ENCODE assay signal across 1 cellular context in genomic region chr6:151451950-151452749, GRCh38.
TF ChIP-seq lines count a peak whose summit lies in the region.

Gene RMND1, minus strand, starts transcription at chr6:151452126. Its CDS starts 6,315 bp downstream, at chr6:151445811.

TF ChIP-seq in GM12878, 131 proteins besides CTCF, POLR2A, EP300 and RAD21 (continued from another document and continues in another):
- TF ChIP-seq, protein P1, sequence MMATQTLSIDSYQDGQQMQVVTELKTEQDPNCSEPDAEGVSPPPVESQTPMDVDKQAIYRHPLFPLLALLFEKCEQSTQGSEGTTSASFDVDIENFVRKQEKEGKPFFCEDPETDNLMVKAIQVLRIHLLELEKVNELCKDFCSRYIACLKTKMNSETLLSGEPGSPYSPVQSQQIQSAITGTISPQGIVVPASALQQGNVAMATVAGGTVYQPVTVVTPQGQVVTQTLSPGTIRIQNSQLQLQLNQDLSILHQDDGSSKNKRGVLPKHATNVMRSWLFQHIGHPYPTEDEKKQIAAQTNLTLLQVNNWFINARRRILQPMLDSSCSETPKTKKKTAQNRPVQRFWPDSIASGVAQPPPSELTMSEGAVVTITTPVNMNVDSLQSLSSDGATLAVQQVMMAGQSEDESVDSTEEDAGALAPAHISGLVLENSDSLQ (IDR thresholded peaks at IDR 0.05) = peak; percentile 60
- peak; percentile 41; the same call in 1 of the 2 replicates for TF ChIP-seq SPI1 (IDR thresholded peaks at IDR 0.05; ENCODE audit: borderline replicate concordance, insufficient read depth, low read depth, low read length)
- no peak for TF ChIP-seq CEBPB (IDR thresholded peaks at IDR 0.05; ENCODE audit: borderline replicate concordance in 1 of 2, low read depth in 2 of 2, low read length in 2 of 2)
- TF ChIP-seq E2F8 (IDR thresholded peaks at IDR 0.05; ENCODE audit: low read depth, partially characterized antibody) = peak; percentile 96
- no peak for TF ChIP-seq ZNF622 (IDR thresholded peaks at IDR 0.05)
- peak; percentile 99 for TF ChIP-seq ATF3 (IDR thresholded peaks at IDR 0.05; ENCODE audit: borderline replicate concordance, extremely low read depth, low read depth, low read length)
- no peak for TF ChIP-seq ZBED1 (IDR thresholded peaks at IDR 0.05; ENCODE audit: borderline replicate concordance)
- peak; percentile 76 for TF ChIP-seq SP1 (IDR thresholded peaks at IDR 0.05; ENCODE audit: low read depth, low read length)
- TF ChIP-seq, protein P2, sequence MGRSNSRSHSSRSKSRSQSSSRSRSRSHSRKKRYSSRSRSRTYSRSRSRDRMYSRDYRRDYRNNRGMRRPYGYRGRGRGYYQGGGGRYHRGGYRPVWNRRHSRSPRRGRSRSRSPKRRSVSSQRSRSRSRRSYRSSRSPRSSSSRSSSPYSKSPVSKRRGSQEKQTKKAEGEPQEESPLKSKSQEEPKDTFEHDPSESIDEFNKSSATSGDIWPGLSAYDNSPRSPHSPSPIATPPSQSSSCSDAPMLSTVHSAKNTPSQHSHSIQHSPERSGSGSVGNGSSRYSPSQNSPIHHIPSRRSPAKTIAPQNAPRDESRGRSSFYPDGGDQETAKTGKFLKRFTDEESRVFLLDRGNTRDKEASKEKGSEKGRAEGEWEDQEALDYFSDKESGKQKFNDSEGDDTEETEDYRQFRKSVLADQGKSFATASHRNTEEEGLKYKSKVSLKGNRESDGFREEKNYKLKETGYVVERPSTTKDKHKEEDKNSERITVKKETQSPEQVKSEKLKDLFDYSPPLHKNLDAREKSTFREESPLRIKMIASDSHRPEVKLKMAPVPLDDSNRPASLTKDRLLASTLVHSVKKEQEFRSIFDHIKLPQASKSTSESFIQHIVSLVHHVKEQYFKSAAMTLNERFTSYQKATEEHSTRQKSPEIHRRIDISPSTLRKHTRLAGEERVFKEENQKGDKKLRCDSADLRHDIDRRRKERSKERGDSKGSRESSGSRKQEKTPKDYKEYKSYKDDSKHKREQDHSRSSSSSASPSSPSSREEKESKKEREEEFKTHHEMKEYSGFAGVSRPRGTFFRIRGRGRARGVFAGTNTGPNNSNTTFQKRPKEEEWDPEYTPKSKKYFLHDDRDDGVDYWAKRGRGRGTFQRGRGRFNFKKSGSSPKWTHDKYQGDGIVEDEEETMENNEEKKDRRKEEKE (IDR thresholded peaks at IDR 0.05) = no peak
- TF ChIP-seq, protein P3, sequence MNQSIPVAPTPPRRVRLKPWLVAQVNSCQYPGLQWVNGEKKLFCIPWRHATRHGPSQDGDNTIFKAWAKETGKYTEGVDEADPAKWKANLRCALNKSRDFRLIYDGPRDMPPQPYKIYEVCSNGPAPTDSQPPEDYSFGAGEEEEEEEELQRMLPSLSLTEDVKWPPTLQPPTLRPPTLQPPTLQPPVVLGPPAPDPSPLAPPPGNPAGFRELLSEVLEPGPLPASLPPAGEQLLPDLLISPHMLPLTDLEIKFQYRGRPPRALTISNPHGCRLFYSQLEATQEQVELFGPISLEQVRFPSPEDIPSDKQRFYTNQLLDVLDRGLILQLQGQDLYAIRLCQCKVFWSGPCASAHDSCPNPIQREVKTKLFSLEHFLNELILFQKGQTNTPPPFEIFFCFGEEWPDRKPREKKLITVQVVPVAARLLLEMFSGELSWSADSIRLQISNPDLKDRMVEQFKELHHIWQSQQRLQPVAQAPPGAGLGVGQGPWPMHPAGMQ (IDR thresholded peaks at IDR 0.05; ENCODE audit: borderline replicate concordance) = peak; percentile 62
- TF ChIP-seq, protein P4, sequence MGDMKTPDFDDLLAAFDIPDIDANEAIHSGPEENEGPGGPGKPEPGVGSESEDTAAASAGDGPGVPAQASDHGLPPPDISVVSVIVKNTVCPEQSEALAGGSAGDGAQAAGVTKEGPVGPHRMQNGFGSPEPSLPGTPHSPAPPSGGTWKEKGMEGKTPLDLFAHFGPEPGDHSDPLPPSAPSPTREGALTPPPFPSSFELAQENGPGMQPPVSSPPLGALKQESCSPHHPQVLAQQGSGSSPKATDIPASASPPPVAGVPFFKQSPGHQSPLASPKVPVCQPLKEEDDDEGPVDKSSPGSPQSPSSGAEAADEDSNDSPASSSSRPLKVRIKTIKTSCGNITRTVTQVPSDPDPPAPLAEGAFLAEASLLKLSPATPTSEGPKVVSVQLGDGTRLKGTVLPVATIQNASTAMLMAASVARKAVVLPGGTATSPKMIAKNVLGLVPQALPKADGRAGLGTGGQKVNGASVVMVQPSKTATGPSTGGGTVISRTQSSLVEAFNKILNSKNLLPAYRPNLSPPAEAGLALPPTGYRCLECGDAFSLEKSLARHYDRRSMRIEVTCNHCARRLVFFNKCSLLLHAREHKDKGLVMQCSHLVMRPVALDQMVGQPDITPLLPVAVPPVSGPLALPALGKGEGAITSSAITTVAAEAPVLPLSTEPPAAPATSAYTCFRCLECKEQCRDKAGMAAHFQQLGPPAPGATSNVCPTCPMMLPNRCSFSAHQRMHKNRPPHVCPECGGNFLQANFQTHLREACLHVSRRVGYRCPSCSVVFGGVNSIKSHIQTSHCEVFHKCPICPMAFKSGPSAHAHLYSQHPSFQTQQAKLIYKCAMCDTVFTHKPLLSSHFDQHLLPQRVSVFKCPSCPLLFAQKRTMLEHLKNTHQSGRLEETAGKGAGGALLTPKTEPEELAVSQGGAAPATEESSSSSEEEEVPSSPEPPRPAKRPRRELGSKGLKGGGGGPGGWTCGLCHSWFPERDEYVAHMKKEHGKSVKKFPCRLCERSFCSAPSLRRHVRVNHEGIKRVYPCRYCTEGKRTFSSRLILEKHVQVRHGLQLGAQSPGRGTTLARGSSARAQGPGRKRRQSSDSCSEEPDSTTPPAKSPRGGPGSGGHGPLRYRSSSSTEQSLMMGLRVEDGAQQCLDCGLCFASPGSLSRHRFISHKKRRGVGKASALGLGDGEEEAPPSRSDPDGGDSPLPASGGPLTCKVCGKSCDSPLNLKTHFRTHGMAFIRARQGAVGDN (IDR thresholded peaks at IDR 0.05) = peak; percentile 56
- peak; percentile 58 for TF ChIP-seq YY1 (IDR thresholded peaks at IDR 0.05; ENCODE audit: low read depth, low read length)
- no peak for TF ChIP-seq STAT1 (conservative IDR thresholded peaks at IDR 0.05)
- no peak for TF ChIP-seq FOXM1 (IDR thresholded peaks at IDR 0.05; ENCODE audit: low read depth, low read length)
- peak; percentile 72; a peak in 3 of 4 replicates for TF ChIP-seq IKZF2 (IDR thresholded peaks at IDR 0.05)
- TF ChIP-seq SUPT20H (IDR thresholded peaks at IDR 0.05; ENCODE audit: borderline replicate concordance, control insufficient read depth, low read depth, low read length) = no peak
- no peak for TF ChIP-seq SREBF1 (IDR thresholded peaks at IDR 0.05; ENCODE audit: low read length)
- peak; percentile 92 for TF ChIP-seq POLR2AphosphoS5 (IDR thresholded peaks at IDR 0.05; ENCODE audit: low read length)
- TF ChIP-seq TCF7 (IDR thresholded peaks at IDR 0.05; ENCODE audit: borderline replicate concordance) = peak; percentile 81; the same call in 1 of the 2 replicates
- TF ChIP-seq KLF5 (IDR thresholded peaks at IDR 0.05; ENCODE audit: partially characterized antibody) = no peak
- TF ChIP-seq YBX1 (IDR thresholded peaks at IDR 0.05) = no peak
- TF ChIP-seq GABPA (IDR thresholded peaks at IDR 0.05; ENCODE audit: low read depth) = peak; percentile 89
- TF ChIP-seq IRF4 (IDR thresholded peaks at IDR 0.05; ENCODE audit: low read depth, low read length) = peak; percentile 45; the same call in 1 of the 2 replicates
- peak; percentile 43 for TF ChIP-seq NR2F1 (conservative IDR thresholded peaks at IDR 0.05)
- 0 out of 2 replicates have a peak, but pooled peaks have one; percentile 86 for TF ChIP-seq RCOR1 (conservative IDR thresholded peaks at IDR 0.05; ENCODE audit: low read depth, low read length)
- peak; percentile 22; the same call in 1 of the 2 replicates for TF ChIP-seq EED (IDR thresholded peaks at IDR 0.05; ENCODE audit: low read depth)
- TF ChIP-seq, protein P5, sequence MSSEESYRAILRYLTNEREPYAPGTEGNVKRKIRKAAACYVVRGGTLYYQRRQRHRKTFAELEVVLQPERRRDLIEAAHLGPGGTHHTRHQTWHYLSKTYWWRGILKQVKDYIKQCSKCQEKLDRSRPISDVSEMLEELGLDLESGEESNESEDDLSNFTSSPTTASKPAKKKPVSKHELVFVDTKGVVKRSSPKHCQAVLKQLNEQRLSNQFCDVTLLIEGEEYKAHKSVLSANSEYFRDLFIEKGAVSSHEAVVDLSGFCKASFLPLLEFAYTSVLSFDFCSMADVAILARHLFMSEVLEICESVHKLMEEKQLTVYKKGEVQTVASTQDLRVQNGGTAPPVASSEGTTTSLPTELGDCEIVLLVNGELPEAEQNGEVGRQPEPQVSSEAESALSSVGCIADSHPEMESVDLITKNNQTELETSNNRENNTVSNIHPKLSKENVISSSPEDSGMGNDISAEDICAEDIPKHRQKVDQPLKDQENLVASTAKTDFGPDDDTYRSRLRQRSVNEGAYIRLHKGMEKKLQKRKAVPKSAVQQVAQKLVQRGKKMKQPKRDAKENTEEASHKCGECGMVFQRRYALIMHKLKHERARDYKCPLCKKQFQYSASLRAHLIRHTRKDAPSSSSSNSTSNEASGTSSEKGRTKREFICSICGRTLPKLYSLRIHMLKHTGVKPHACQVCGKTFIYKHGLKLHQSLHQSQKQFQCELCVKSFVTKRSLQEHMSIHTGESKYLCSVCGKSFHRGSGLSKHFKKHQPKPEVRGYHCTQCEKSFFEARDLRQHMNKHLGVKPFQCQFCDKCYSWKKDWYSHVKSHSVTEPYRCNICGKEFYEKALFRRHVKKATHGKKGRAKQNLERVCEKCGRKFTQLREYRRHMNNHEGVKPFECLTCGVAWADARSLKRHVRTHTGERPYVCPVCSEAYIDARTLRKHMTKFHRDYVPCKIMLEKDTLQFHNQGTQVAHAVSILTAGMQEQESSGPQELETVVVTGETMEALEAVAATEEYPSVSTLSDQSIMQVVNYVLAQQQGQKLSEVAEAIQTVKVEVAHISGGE (CRISPR knock-in tag; IDR thresholded peaks at IDR 0.05) = no peak
- no peak for TF ChIP-seq TCF12 (IDR thresholded peaks at IDR 0.05; ENCODE audit: low read depth, low read length)
- TF ChIP-seq RB1 (IDR thresholded peaks at IDR 0.05; ENCODE audit: borderline replicate concordance) = peak; percentile 76; the same call in 1 of the 2 replicates
- TF ChIP-seq RUNX3 (IDR thresholded peaks at IDR 0.05; ENCODE audit: low read length) = peak; percentile 90
- TF ChIP-seq MEF2A (IDR thresholded peaks at IDR 0.05; ENCODE audit: insufficient read depth, low read depth, low read length) = peak; percentile 77
- no peak for TF ChIP-seq HDAC6 (IDR thresholded peaks at IDR 0.05; ENCODE audit: unreplicated experiment)
- peak; percentile 67 for TF ChIP-seq ZNF207 (IDR thresholded peaks at IDR 0.05; ENCODE audit: borderline replicate concordance)
- TF ChIP-seq KAT2A (conservative IDR thresholded peaks at IDR 0.05; ENCODE audit: control insufficient read depth, low read depth, low read length) = no peak
- TF ChIP-seq RFX5 (IDR thresholded peaks at IDR 0.05; ENCODE audit: low read depth, low read length) = no peak
- TF ChIP-seq ZNF274 (IDR thresholded peaks at IDR 0.05; ENCODE audit: insufficient read depth, insufficient read length) = no peak
- no peak for TF ChIP-seq PRDM15 (CRISPR knock-in tag; IDR thresholded peaks at IDR 0.05)
- no peak for TF ChIP-seq BCL11A (IDR thresholded peaks at IDR 0.05; ENCODE audit: low read depth, low read length)
- no peak for TF ChIP-seq ZNF217 (IDR thresholded peaks at IDR 0.05)
- TF ChIP-seq ZSCAN29 (IDR thresholded peaks at IDR 0.05) = no peak
- no peak; the same call in 1 of the 2 replicates for TF ChIP-seq JUNB (IDR thresholded peaks at IDR 0.05)
- TF ChIP-seq GATAD2B (conservative IDR thresholded peaks at IDR 0.05; ENCODE audit: low read depth) = peak; percentile 64
